16 cellular contexts compared by ENCODE assay signal in the genomic region with DNA sequence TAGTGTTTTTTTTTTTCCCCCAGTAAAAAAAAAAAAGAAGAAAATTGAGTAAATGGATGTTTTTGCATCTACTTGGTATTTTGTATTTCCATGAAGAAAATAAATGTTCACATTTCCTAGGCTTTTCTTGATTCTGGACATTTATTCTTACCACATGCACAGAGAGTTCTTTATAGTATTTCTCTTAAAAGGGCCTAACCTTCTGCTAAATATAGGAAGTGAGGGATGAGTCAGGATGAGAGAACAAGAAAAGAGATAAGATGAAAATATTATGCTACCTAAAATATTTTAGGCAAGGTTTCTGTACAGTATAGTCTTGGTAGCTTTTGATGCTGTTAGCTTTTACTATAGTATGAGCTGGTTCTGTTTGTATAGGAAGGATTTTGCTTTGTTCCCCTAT.
DNase-seq lines count a peak whose midpoint lies in the region; ATAC-seq and TF ChIP-seq lines count a peak whose summit lies in the region.
"Had no signal": no experiment of that assay in that cellular context is flagged by ENCODE, and none has a peak within 500 bp of the region (broad histone marks: within the 10 kb centered on the region; RNA-seq: fewer than 3 reads in every experiment).

No MANE protein-coding gene starts in this region.

- no peaks in the 10 kb centered on the region for H3K27me3 Mint-ChIP-seq in mesothelial cell of epicardium (ENCODE audit: low read depth)

- H3K9me3 ChIP-seq in OCI-LY3 (ENCODE audit: insufficient read depth, low read length) = no peaks in the 10 kb centered on the region
- H3K9me3 ChIP-seq: Peyer's patch had no signal

- H3K27ac Mint-ChIP-seq in mesothelial cell of epicardium = peak overlapping the region; percentile 68
- H3K27ac Mint-ChIP-seq: CD8-positive, alpha-beta T cell; H9 had no signal

- peak; percentile 42 for DNase-seq in amniotic epithelial cell (ENCODE audit: low read depth)
- DNase-seq in mesothelial cell of epicardium (ENCODE audit: low spot score in 2 of 2, unreplicated experiment in 2 of 2) = no peak
- no peak for DNase-seq in left lobe of liver (ENCODE audit: low spot score)
- no peak for DNase-seq in SHP77 (lab: John Stamatoyannopoulos, UW)
- DNase-seq in RWPE1 (ENCODE audit: low spot score) = no peak
- no peak for DNase-seq in HCEC 1CT
- DNase-seq: CD8-positive, alpha-beta T cell; H9; NCI-H1105; NCI-H187; NCI-H446; NCI-H748 treated with DMSO at 0.1 percent for 48 hours; Peyer's patch; SIG-M5 had no signal

- H3K4me1 ChIP-seq in OCI-LY3 (ENCODE audit: low read length) = peaks cover 31% of the 10 kb centered on the region

- POLR2A ChIA-PET in RWPE1 (lab: Yijun Ruan, JAX; ENCODE audit: low non-redundant PET) = no interaction called here

- H3K4me1 Mint-ChIP-seq in mesothelial cell of epicardium = peaks cover 49% of the 10 kb centered on the region

- H3K4me3 ChIP-seq in OCI-LY3 (ENCODE audit: low read length) = no peak overlapping the region
- H3K4me3 ChIP-seq: K562, Peyer's patch had no signal

- TF ChIP-seq CTCF in OCI-LY3 (IDR thresholded peaks at IDR 0.05; ENCODE audit: low read depth, low read length) = no peak
- no peak for TF ChIP-seq CTCF in mesothelial cell of epicardium (IDR thresholded peaks at IDR 0.05; ENCODE audit: unreplicated experiment)
- TF ChIP-seq CTCF in RWPE1 (conservative IDR thresholded peaks at IDR 0.05; ENCODE audit: low read depth) = no peak

- H3K9ac ChIP-seq in OCI-LY3 (ENCODE audit: low read length) = no peak overlapping the region

- no peaks in the 10 kb centered on the region for H3K27me3 ChIP-seq in OCI-LY3 (ENCODE audit: low read depth, low read length)
- H3K27me3 ChIP-seq: Peyer's patch had no signal

- H3K36me3 Mint-ChIP-seq in mesothelial cell of epicardium = peaks cover 12% of the 10 kb centered on the region
- H3K36me3 Mint-ChIP-seq: CD8-positive, alpha-beta T cell had no signal

- H3K4me2 ChIP-seq in OCI-LY3 (ENCODE audit: low read length) = 0 out of 2 replicates have a peak overlapping the region, but pooled peaks have one; percentile 1

- H2AFZ ChIP-seq in OCI-LY3 (ENCODE audit: low read depth, low read length) = no peak overlapping the region

- no peaks in the 10 kb centered on the region for H3K79me2 ChIP-seq in OCI-LY3 (ENCODE audit: low read length)

- H3K27ac ChIP-seq in OCI-LY3 (ENCODE audit: low read length) = no peak overlapping the region
- H3K27ac ChIP-seq in RWPE1 = no peak overlapping the region
- H3K27ac ChIP-seq: Peyer's patch had no signal

- H3K9me3 Mint-ChIP-seq in mesothelial cell of epicardium = peaks cover 14% of the 10 kb centered on the region

- CTCF ChIA-PET in RWPE1 (lab: Yijun Ruan, JAX) = interaction anchor here (0.6 kb wide), 1 partner anchor 11 kb away, joined by 3 read pairs; no protein-coding TSS in a partner anchor

- H3K36me3 ChIP-seq in OCI-LY3 (replicated peaks; ENCODE audit: low read depth, low read length) = no peaks in the 10 kb centered on the region
- H3K36me3 ChIP-seq: Peyer's patch had no signal

- no peak for ATAC-seq in left lobe of liver
- ATAC-seq: CD8-positive, alpha-beta T cell; K562 had no signal

- no peak overlapping the region for H3K4me3 Mint-ChIP-seq in mesothelial cell of epicardium
- H3K4me3 Mint-ChIP-seq: CD8-positive, alpha-beta T cell; H9 had no signal

- H4K20me1 ChIP-seq in OCI-LY3 (ENCODE audit: insufficient read depth, low read length) = no peaks in the 10 kb centered on the region
